ENCODE assay signal across 18 cellular contexts in genomic region chr5:40364441-40364840, GRCh38.
"Had no signal": no experiment of that assay in that cellular context is flagged by ENCODE, and none has a peak within 500 bp of the region (broad histone marks: within the 10 kb centered on the region; RNA-seq: fewer than 3 reads in every experiment).

No MANE protein-coding gene starts in this region.

- H3K27me3 ChIP-seq: esophagus muscularis mucosa, gastrocnemius medialis, heart right ventricle, ovary, right atrium auricular region, sigmoid colon had no signal

- H3K27ac ChIP-seq: epithelial cell of prostate, esophagus muscularis mucosa, gastrocnemius medialis, heart right ventricle, ovary, right atrium auricular region, sigmoid colon had no signal

- H3K4me3 ChIP-seq: esophagus muscularis mucosa, gastrocnemius medialis, heart right ventricle, ovary, right atrium auricular region, sigmoid colon had no signal

- H3K27me3 Mint-ChIP-seq: effector memory CD8-positive, alpha-beta T cell; naive B cell had no signal

- H3K4me3 Mint-ChIP-seq: effector memory CD8-positive, alpha-beta T cell; naive B cell had no signal

- H3K9me3 ChIP-seq: gastrocnemius medialis, ovary, sigmoid colon had no signal

- ATAC-seq: effector memory CD8-positive, alpha-beta T cell; gastrocnemius medialis; heart right ventricle had no signal

- H3K4me1 ChIP-seq: esophagus muscularis mucosa, gastrocnemius medialis, right atrium auricular region, sigmoid colon had no signal

- H3K36me3 ChIP-seq: esophagus muscularis mucosa, gastrocnemius medialis, heart right ventricle, ovary, right atrium auricular region, sigmoid colon had no signal

- DNase-seq: cortex of kidney; effector memory CD8-positive, alpha-beta T cell; gastrocnemius medialis; heart right ventricle; hypothalamus; kidney glomerular epithelial cell; mesendoderm; naive B cell; ovary; sigmoid colon; small intestine; stimulated activated CD4-positive, alpha-beta T cell treated with anti-CD3 and anti-CD28 coated beads, Interleukin-12 subunit alpha, Interleukin-12 subunit beta, amount 100 ng/mL, for 4 hours; stimulated activated CD4-positive, alpha-beta T cell treated with anti-CD3 and anti-CD28 coated beads, Interleukin-2, amount 100 ng/mL, for 48 hours; stimulated activated naive CD4-positive, alpha-beta T cell treated with Interleukin-2 at 50 U/mL for 16 hours; trophoblast cell had no signal
